In the genomic region with DNA sequence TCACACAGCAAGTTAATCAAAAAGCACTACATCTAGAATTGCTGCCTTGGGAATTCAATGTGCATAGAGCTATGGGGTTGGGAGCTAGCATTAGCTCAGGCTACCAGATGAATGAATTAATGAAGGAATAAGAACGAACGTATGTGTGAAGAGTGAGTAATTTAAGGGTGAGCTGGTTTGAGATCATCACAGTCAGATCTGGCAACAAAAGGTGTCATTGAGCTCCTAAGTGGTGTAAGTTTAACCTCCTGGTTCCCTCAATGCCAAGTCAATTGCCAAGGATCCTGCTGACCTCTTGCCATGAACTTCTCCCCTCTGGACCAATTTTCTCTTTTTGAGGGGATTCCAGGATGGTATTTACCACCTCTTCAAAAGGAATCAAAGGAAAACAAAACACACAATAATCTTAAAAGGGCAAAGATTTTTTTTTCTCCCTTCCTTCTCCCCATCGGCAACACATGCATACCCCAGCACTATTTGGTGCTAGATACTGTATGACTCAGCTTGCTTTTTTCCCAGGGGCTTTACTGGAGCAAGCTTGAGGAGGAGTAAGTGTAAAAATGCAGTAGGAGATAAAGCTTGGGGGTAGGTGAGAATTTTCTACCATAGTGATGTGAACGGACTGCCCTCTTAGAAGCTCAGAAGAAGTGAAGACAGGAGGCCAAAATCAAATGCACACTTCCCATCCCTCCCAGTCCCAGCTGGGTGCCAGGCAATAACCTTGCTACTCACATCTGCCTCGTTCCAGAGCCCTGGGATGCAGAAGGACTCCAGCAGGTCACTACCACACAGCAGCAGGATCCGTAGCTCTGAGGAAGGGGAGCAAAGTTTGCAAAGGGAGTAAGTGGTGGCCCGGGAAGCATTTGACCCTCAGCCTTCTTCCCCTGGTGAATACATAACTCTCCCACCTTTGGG, we compare ENCODE assay signal across 15 cellular contexts.
DNase-seq lines count a peak whose midpoint lies in the region; ATAC-seq and TF ChIP-seq lines count a peak whose summit lies in the region.
"Had no signal": no experiment of that assay in that cellular context is flagged by ENCODE, and none has a peak within 500 bp of the region (broad histone marks: within the 10 kb centered on the region; RNA-seq: fewer than 3 reads in every experiment).

No MANE protein-coding gene starts in this region.

- H3K27ac ChIP-seq in osteoblast (ENCODE audit: low read depth, low read length): peak overlapping the region; percentile 99
- H3K27ac ChIP-seq in effector memory CD4-positive, alpha-beta T cell (ENCODE audit: insufficient read depth, low read length, poor library complexity, severe bottlenecking): no peak overlapping the region

- H3K27ac Mint-ChIP-seq in CD14-positive monocyte (peak overlapping the region; percentile 94 to 99 (median 98)), endothelial cell (ENCODE audit: unreplicated experiment) (peak overlapping the region; percentile 53)
- no peak overlapping the region for H3K27ac Mint-ChIP-seq in activated CD8-positive, alpha-beta memory T cell treated with anti-CD3 and anti-CD28 coated beads, Interleukin-2, amount 10 ng/mL, durations not matched to agents 7 days and 5 days
- H3K27ac Mint-ChIP-seq: activated CD8-positive, alpha-beta T cell treated with anti-CD3 and anti-CD28 coated beads, Interleukin-2, amount 10 ng/mL, durations not matched to agents 7 days and 5 days; activated naive CD8-positive, alpha-beta T cell treated with anti-CD3 and anti-CD28 coated beads, Interleukin-2, amount 10 ng/mL, durations not matched to agents 7 days and 5 days; CD4-positive, alpha-beta T cell had no signal

- no peak overlapping the region for H2AFZ ChIP-seq in osteoblast (ENCODE audit: low read length)

- intact Hi-C loops in CD14-positive monocyte (cut with micrococcal nuclease): no loop called here

- no peaks in the 10 kb centered on the region for H3K36me3 Mint-ChIP-seq in CD14-positive monocyte
- no peaks in the 10 kb centered on the region for H3K36me3 Mint-ChIP-seq in endothelial cell (ENCODE audit: low read depth, unreplicated experiment)
- no peaks in the 10 kb centered on the region for H3K36me3 Mint-ChIP-seq in activated CD8-positive, alpha-beta memory T cell treated with anti-CD3 and anti-CD28 coated beads, Interleukin-2, amount 10 ng/mL, durations not matched to agents 7 days and 5 days
- H3K36me3 Mint-ChIP-seq: activated naive CD8-positive, alpha-beta T cell treated with anti-CD3 and anti-CD28 coated beads, Interleukin-2, amount 10 ng/mL, durations not matched to agents 7 days and 5 days had no signal

- ATAC-seq in GM18873 (IDR thresholded peaks at IDR 0.05; ENCODE audit: low FRiP score, unreplicated experiment): no peak
- ATAC-seq in activated CD8-positive, alpha-beta memory T cell treated with anti-CD3 and anti-CD28 coated beads, Interleukin-2, amount 10 ng/mL, durations not matched to agents 7 days and 5 days: no peak
- ATAC-seq: activated CD8-positive, alpha-beta T cell treated with anti-CD3 and anti-CD28 coated beads, Interleukin-2, amount 10 ng/mL, durations not matched to agents 7 days and 5 days had no signal

- TF ChIP-seq CTCF in CD14-positive monocyte (IDR thresholded peaks at IDR 0.05) (no peak), endothelial cell (IDR thresholded peaks at IDR 0.05; ENCODE audit: unreplicated experiment) (no peak), osteoblast (IDR thresholded peaks at IDR 0.05; ENCODE audit: extremely low read depth, low read depth, low read length) (no peak)

- H3K4me2 ChIP-seq in osteoblast (ENCODE audit: insufficient read depth, low read length): peak overlapping the region; percentile 59

- CTCF ChIA-PET in activated CD8-positive, alpha-beta memory T cell treated with anti-CD3 and anti-CD28 coated beads, Interleukin-2, amount 10 ng/mL, durations not matched to agents 7 days and 5 days (lab: Charles Lee): no interaction called here

- H3K27me3 ChIP-seq in osteoblast (ENCODE audit: insufficient read depth, low read length): no peaks in the 10 kb centered on the region
- H3K27me3 ChIP-seq in effector memory CD4-positive, alpha-beta T cell (replicated peaks; ENCODE audit: control insufficient read depth, insufficient read depth, low read length, poor library complexity, severe bottlenecking): no peaks in the 10 kb centered on the region

- H3K9me3 ChIP-seq in osteoblast (ENCODE audit: low read depth, low read length): no peaks in the 10 kb centered on the region
- no peaks in the 10 kb centered on the region for H3K9me3 ChIP-seq in effector memory CD4-positive, alpha-beta T cell (ENCODE audit: control insufficient read depth, low read length)

- H3K4me1 Mint-ChIP-seq in CD14-positive monocyte (peaks cover 41% of the 10 kb centered on the region), endothelial cell (ENCODE audit: unreplicated experiment) (peaks cover 15% of the 10 kb centered on the region)
- H3K4me1 Mint-ChIP-seq in activated CD8-positive, alpha-beta memory T cell treated with anti-CD3 and anti-CD28 coated beads, Interleukin-2, amount 10 ng/mL, durations not matched to agents 7 days and 5 days: peaks cover 3% of the 10 kb centered on the region

- DNase-seq in CD14-positive monocyte (ENCODE audit: low spot score) (no peak), M059J (ENCODE audit: low read depth) (peak; percentile 84), endothelial cell (ENCODE audit: low spot score) (no peak), osteoblast (ENCODE audit: insufficient read length, low spot score, missing footprints) (peak; percentile 86)
- DNase-seq in effector memory CD4-positive, alpha-beta T cell: no peak
- DNase-seq in activated CD8-positive, alpha-beta memory T cell treated with anti-CD3 and anti-CD28 coated beads for 24 hours: no peak
- DNase-seq in activated CD8-positive, alpha-beta memory T cell treated with anti-CD3 and anti-CD28 coated beads, Interleukin-2, amount 10 ng/mL, durations not matched to agents 7 days and 5 days: no peak
- DNase-seq: activated CD8-positive, alpha-beta T cell treated with anti-CD3 and anti-CD28 coated beads, Interleukin-2, amount 10 ng/mL, durations not matched to agents 7 days and 5 days; activated naive CD8-positive, alpha-beta T cell treated with anti-CD3 and anti-CD28 coated beads, Interleukin-2, amount 10 ng/mL, durations not matched to agents 7 days and 5 days; CD4-positive, alpha-beta T cell; NCI-H1092; NK-92 treated with Interleukin-12 subunit alpha and Interleukin-12 subunit beta, amount 100 ng/mL, for 24 hours; nucleus accumbens; T-helper 1 cell had no signal

- H3K4me1 ChIP-seq in osteoblast (ENCODE audit: insufficient read depth, low read length): peaks cover 52% of the 10 kb centered on the region
- no peaks in the 10 kb centered on the region for H3K4me1 ChIP-seq in effector memory CD4-positive, alpha-beta T cell (ENCODE audit: control insufficient read depth, insufficient read depth, low read length, poor library complexity, severe bottlenecking)

- peak overlapping the region; percentile 17 for H3K4me3 ChIP-seq in osteoblast (ENCODE audit: insufficient read depth, low read length)
- no peak overlapping the region for H3K4me3 ChIP-seq in effector memory CD4-positive, alpha-beta T cell (ENCODE audit: insufficient read depth, low read depth, low read length, poor library complexity, severe bottlenecking)

- no peaks in the 10 kb centered on the region for H4K20me1 ChIP-seq in osteoblast (ENCODE audit: insufficient read depth, low read length)

- H3K27me3 Mint-ChIP-seq in CD14-positive monocyte (ENCODE audit: low read depth in 3 of 3): peaks cover 0 to 3% (median 0%) of the 10 kb centered on the region in 3 donors
- H3K27me3 Mint-ChIP-seq in endothelial cell (ENCODE audit: unreplicated experiment): peaks cover 3% of the 10 kb centered on the region
- H3K27me3 Mint-ChIP-seq in activated CD8-positive, alpha-beta memory T cell treated with anti-CD3 and anti-CD28 coated beads, Interleukin-2, amount 10 ng/mL, durations not matched to agents 7 days and 5 days: peaks cover 10% of the 10 kb centered on the region
- H3K27me3 Mint-ChIP-seq: activated naive CD8-positive, alpha-beta T cell treated with anti-CD3 and anti-CD28 coated beads, Interleukin-2, amount 10 ng/mL, durations not matched to agents 7 days and 5 days had no signal

- H3K79me2 ChIP-seq in osteoblast (ENCODE audit: insufficient read depth, low read length): peaks cover 2% of the 10 kb centered on the region

- no peaks in the 10 kb centered on the region for H3K36me3 ChIP-seq in osteoblast (ENCODE audit: insufficient read depth, low read length)
- H3K36me3 ChIP-seq in effector memory CD4-positive, alpha-beta T cell (ENCODE audit: control insufficient read depth, insufficient read depth, low read length): no peaks in the 10 kb centered on the region

- H3K9me3 Mint-ChIP-seq in CD14-positive monocyte (peaks cover 0 to 2% (median 0%) of the 10 kb centered on the region in 7 donors), endothelial cell (ENCODE audit: unreplicated experiment) (no peaks in the 10 kb centered on the region)
- no peaks in the 10 kb centered on the region for H3K9me3 Mint-ChIP-seq in activated CD8-positive, alpha-beta memory T cell treated with anti-CD3 and anti-CD28 coated beads, Interleukin-2, amount 10 ng/mL, durations not matched to agents 7 days and 5 days (ENCODE audit: low read depth)
- H3K9me3 Mint-ChIP-seq: activated naive CD8-positive, alpha-beta T cell treated with anti-CD3 and anti-CD28 coated beads, Interleukin-2, amount 10 ng/mL, durations not matched to agents 7 days and 5 days; CD4-positive, alpha-beta T cell had no signal

- no peak overlapping the region for H3K4me3 Mint-ChIP-seq in CD14-positive monocyte
- peak overlapping the region; percentile 62 for H3K4me3 Mint-ChIP-seq in endothelial cell (ENCODE audit: unreplicated experiment)
- no peak overlapping the region for H3K4me3 Mint-ChIP-seq in activated CD8-positive, alpha-beta memory T cell treated with anti-CD3 and anti-CD28 coated beads, Interleukin-2, amount 10 ng/mL, durations not matched to agents 7 days and 5 days
- H3K4me3 Mint-ChIP-seq: activated CD8-positive, alpha-beta T cell treated with anti-CD3 and anti-CD28 coated beads, Interleukin-2, amount 10 ng/mL, durations not matched to agents 7 days and 5 days; activated naive CD8-positive, alpha-beta T cell treated with anti-CD3 and anti-CD28 coated beads, Interleukin-2, amount 10 ng/mL, durations not matched to agents 7 days and 5 days; CD4-positive, alpha-beta T cell had no signal

Comparison
In these comparisons a context has a peak if more than half of its experiments do, and no peak if none do; other contexts are left out.
1. DNase-seq: peak in M059J (single experiment) and osteoblast (single experiment); none in CD14-positive monocyte (single experiment), endothelial cell (single experiment), effector memory CD4-positive, alpha-beta T cell (0 of 3), activated CD8-positive, alpha-beta memory T cell treated with anti-CD3 and anti-CD28 coated beads for 24 hours (single experiment) and activated CD8-positive, alpha-beta memory T cell treated with anti-CD3 and anti-CD28 coated beads, Interleukin-2, amount 10 ng/mL, durations not matched to agents 7 days and 5 days (single experiment).